Comparison of ENCODE assay signal across 8 cellular contexts in genomic region chr5:91556-92263, GRCh38. TPM values are rescaled to one million over a fixed set of nuclear protein-coding genes. Genes with fewer than 3 reads are reported as not detected.
DNase-seq lines count a peak whose midpoint lies in the region; ATAC-seq and TF ChIP-seq lines count a peak whose summit lies in the region.

PLEKHG4B (plus strand) TSS chr5:92168; CDS start chr5:92232, 64 bp downstream.

- peak; percentile 42 for ATAC-seq in activated CD4-positive, alpha-beta T cell treated with anti-CD3 and anti-CD28 coated beads for 36 hours
- no peak for ATAC-seq in HG03520 (IDR thresholded peaks at IDR 0.05; ENCODE audit: unreplicated experiment)
- no peak for ATAC-seq in activated CD4-positive, CD25-positive, alpha-beta regulatory T cell treated with anti-CD3 and anti-CD28 coated beads, Interleukin-2, amount 50 U/mL, for 24 hours

- peaks cover 37% of the 10 kb centered on the region for H3K27me3 Mint-ChIP-seq in activated CD4-positive, alpha-beta T cell treated with anti-CD3 and anti-CD28 coated beads for 36 hours

- no peak within 1 kb of the TSS for H3K4me3 Mint-ChIP-seq in activated CD4-positive, alpha-beta T cell treated with anti-CD3 and anti-CD28 coated beads for 36 hours

- H3K27me3 ChIP-seq in esophagus muscularis mucosa, result peaks cover 3 to 78% (median 37%) of the 10 kb centered on the region in 4 donors

- H3K36me3 Mint-ChIP-seq in activated CD4-positive, alpha-beta T cell treated with anti-CD3 and anti-CD28 coated beads for 36 hours (ENCODE audit: low read depth), result no peaks in the 10 kb centered on the region

- 57% methylated on average over 1 of the region's 57 CpGs for WGBS in esophagus muscularis mucosa

- peak within 1 kb of the TSS; percentile 43 to 55 (median 44) for H3K4me3 ChIP-seq in esophagus muscularis mucosa
- H3K4me3 ChIP-seq in skeletal muscle cell (ENCODE audit: low read depth, low read length), result peak within 1 kb of the TSS; percentile 29

- H3K27ac ChIP-seq in esophagus muscularis mucosa (replicated peaks in 1 of 4) (no peak within 1 kb of the TSS), RWPE1 (no peak within 1 kb of the TSS)

- H3K4me1 Mint-ChIP-seq in activated CD4-positive, alpha-beta T cell treated with anti-CD3 and anti-CD28 coated beads for 36 hours, result peaks cover 8% of the 10 kb centered on the region

- TF ChIP-seq POLR2A in esophagus muscularis mucosa (IDR thresholded peaks at IDR 0.05; ENCODE audit: low read depth), result no peak

- peak; percentile 44 for DNase-seq in activated CD4-positive, alpha-beta T cell treated with anti-CD3 and anti-CD28 coated beads for 36 hours
- no peak for DNase-seq in activated CD4-positive, alpha-beta T cell treated with anti-CD3 and anti-CD28 coated beads, Interleukin-2, amount 50 U/mL, for 1 hour
- DNase-seq in NCI-H524 treated with DMSO at 0.1 percent for 48 hours (lab: John Stamatoyannopoulos, UW), result peak; percentile 73
- no peak for DNase-seq in esophagus muscularis mucosa (ENCODE audit: extremely low spot score)
- DNase-seq in skeletal muscle cell (ENCODE audit: low read depth), result no peak
- DNase-seq in RWPE1 (ENCODE audit: low spot score), result no peak

- no peak for TF ChIP-seq EP300 in esophagus muscularis mucosa (IDR thresholded peaks at IDR 0.05)

- peaks cover 0 to 5% (median 2%) of the 10 kb centered on the region in 4 donors for H3K9me3 ChIP-seq in esophagus muscularis mucosa

- intact Hi-C loops in activated CD4-positive, alpha-beta T cell treated with anti-CD3 and anti-CD28 coated beads for 36 hours (cut with DNase I, micrococcal nuclease), result no loop called here
- intact Hi-C loops in esophagus muscularis mucosa (cut with DNase I), result no loop called here

- POLR2A ChIA-PET in activated CD4-positive, alpha-beta T cell treated with anti-CD3 and anti-CD28 coated beads for 36 hours (lab: Charles Lee), result no interaction called here
- POLR2A ChIA-PET in RWPE1 (lab: Yijun Ruan, JAX; ENCODE audit: low non-redundant PET), result no interaction called here

- CTCF ChIA-PET in activated CD4-positive, alpha-beta T cell treated with anti-CD3 and anti-CD28 coated beads for 36 hours (lab: Charles Lee), result interaction anchor here (0.6 to 0.9 kb wide), 2 partner anchors 38 to 1010 kb away, joined by 3 read pairs; no protein-coding TSS in a partner anchor
- CTCF ChIA-PET in RWPE1 (lab: Yijun Ruan, JAX), result no interaction called here

- TF ChIP-seq CTCF in esophagus muscularis mucosa (IDR thresholded peaks at IDR 0.05), result no peak
- no peak for TF ChIP-seq CTCF in RWPE1 (conservative IDR thresholded peaks at IDR 0.05; ENCODE audit: low read depth)

- H3K4me1 ChIP-seq in esophagus muscularis mucosa, result peaks cover 3 to 14% (median 10%) of the 10 kb centered on the region in 4 donors

- no peak within 1 kb of the TSS for H3K27ac Mint-ChIP-seq in activated CD4-positive, alpha-beta T cell treated with anti-CD3 and anti-CD28 coated beads for 36 hours

- H3K36me3 ChIP-seq in esophagus muscularis mucosa, result no peaks in the 10 kb centered on the region

- H3K9me3 Mint-ChIP-seq in activated CD4-positive, alpha-beta T cell treated with anti-CD3 and anti-CD28 coated beads for 36 hours (ENCODE audit: low read depth), result no peaks in the 10 kb centered on the region

RNA-seq across cellular contexts. Expression of gene PLEKHG4B, which starts in this region (rescaled TPM):
- under 1 TPM; 0.23 to 0.25 TPM for total RNA-seq in activated CD4-positive, alpha-beta T cell treated with anti-CD3 and anti-CD28 coated beads for 36 hours
- total RNA-seq in esophagus muscularis mucosa, result under 1 TPM in 2 of 4 donors, not detected in 2; under 0.01 to 0.46 TPM

Comparison
In these comparisons a context has a peak if more than half of its experiments do, and no peak if none do; other contexts are left out.
1. Peak in DNase-seq and ATAC-seq in activated CD4-positive, alpha-beta T cell treated with anti-CD3 and anti-CD28 coated beads for 36 hours; RNA of the gene not detected or under 1 TPM.